ENCODE assay signal across 1 cellular context in genomic region chr18:66752733-66753132, GRCh38.
TF ChIP-seq lines count a peak whose summit lies in the region.

No MANE protein-coding gene starts in this region.

TF ChIP-seq in GM23338, 12 proteins besides CTCF, POLR2A, EP300 and RAD21 (continued from another document):
- TF ChIP-seq ZNF462 (CRISPR knock-in tag; IDR thresholded peaks at IDR 0.05) = no peak
- TF ChIP-seq EZH2 (IDR thresholded peaks at IDR 0.05; ENCODE audit: low read depth, unreplicated experiment) = no peak
- TF ChIP-seq REST (IDR thresholded peaks at IDR 0.05; ENCODE audit: unreplicated experiment) = no peak
- no peak for TF ChIP-seq ETS1 (IDR thresholded peaks at IDR 0.05)
- TF ChIP-seq ZNF114 (CRISPR knock-in tag; IDR thresholded peaks at IDR 0.05) = no peak
- no peak for TF ChIP-seq EZH2phosphoT487 (IDR thresholded peaks at IDR 0.05; ENCODE audit: unreplicated experiment)
- no peak for TF ChIP-seq NANOG (IDR thresholded peaks at IDR 0.05; ENCODE audit: borderline replicate concordance)
- no peak for TF ChIP-seq CREB1 (CRISPR knock-in tag; IDR thresholded peaks at IDR 0.05; ENCODE audit: low read depth)
- TF ChIP-seq ZNF331 (CRISPR knock-in tag; IDR thresholded peaks at IDR 0.05; ENCODE audit: low read depth) = no peak
- TF ChIP-seq POLR2AphosphoS5 (IDR thresholded peaks at IDR 0.05; ENCODE audit: low read depth) = no peak
